ENCODE assay signal across 1 cellular context in the genomic region with DNA sequence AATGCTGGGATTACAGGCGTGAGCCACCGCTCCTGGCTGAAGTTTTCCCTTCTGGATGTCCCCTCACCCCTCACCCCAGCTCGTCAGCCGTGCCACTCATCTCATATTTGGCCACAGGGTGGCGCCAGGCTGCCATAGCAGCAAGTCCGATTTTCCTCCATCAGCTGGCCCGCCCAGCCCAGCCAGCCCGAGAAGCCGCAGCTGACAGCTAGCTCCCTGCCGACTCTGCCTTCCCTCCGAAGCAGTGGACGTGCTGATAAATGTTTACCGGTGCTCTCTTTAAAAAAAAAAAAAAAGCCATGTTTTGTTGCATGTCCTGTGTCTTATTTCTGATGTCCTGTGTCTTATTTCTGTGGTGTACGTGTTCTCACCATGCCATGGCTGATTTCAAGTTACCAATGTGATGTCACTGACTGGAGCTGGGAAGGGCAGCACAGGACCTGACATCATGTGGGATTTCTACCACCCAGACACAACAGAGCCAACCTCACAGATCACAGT.
TF ChIP-seq lines count a peak whose summit lies in the region.

No MANE protein-coding gene starts in this region.

TF ChIP-seq in HepG2, 621 proteins besides CTCF, POLR2A, EP300 and RAD21 (continued from another document and continues in another):
- TF ChIP-seq, protein P1, sequence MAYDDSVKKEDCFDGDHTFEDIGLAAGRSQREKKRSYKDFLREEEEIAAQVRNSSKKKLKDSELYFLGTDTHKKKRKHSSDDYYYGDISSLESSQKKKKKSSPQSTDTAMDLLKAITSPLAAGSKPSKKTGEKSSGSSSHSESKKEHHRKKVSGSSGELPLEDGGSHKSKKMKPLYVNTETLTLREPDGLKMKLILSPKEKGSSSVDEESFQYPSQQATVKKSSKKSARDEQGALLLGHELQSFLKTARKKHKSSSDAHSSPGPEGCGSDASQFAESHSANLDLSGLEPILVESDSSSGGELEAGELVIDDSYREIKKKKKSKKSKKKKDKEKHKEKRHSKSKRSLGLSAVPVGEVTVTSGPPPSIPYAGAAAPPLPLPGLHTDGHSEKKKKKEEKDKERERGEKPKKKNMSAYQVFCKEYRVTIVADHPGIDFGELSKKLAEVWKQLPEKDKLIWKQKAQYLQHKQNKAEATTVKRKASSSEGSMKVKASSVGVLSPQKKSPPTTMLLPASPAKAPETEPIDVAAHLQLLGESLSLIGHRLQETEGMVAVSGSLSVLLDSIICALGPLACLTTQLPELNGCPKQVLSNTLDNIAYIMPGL (CRISPR knock-in tag; IDR thresholded peaks at IDR 0.05; ENCODE audit: borderline replicate concordance in 1 of 2, low read depth in 1 of 2): peak in 1 of 2 experiments; percentile 37; a peak in 1 of 4 replicates
- TF ChIP-seq KAT7 (CRISPR knock-in tag; IDR thresholded peaks at IDR 0.05; ENCODE audit: borderline replicate concordance) (no peak), YY1 (IDR thresholded peaks at IDR 0.05; ENCODE audit: insufficient read depth, insufficient replicate concordance, low read depth, low read length) (peak; percentile 30), SATB2 (CRISPR knock-in tag; IDR thresholded peaks at IDR 0.05) (no peak), PPARG (CRISPR knock-in tag; conservative IDR thresholded peaks at IDR 0.05) (0 out of 2 replicates have a peak, but pooled peaks have one; percentile 28), ZNF761 (CRISPR knock-in tag; conservative IDR thresholded peaks at IDR 0.05) (no peak), HNRNPH1 (optimal IDR thresholded peaks at IDR 0.05; ENCODE audit: low read depth, low read length) (no peak), ZNF510 (CRISPR knock-in tag; IDR thresholded peaks at IDR 0.05; ENCODE audit: low read depth) (no peak), ATF7-NPFF (CRISPR knock-in tag; IDR thresholded peaks at IDR 0.05; ENCODE audit: low read depth) (peak; percentile 57; the same call in 1 of the 2 replicates), ZFX (CRISPR knock-in tag; IDR thresholded peaks at IDR 0.05; ENCODE audit: low read depth) (peak; percentile 37; the same call in 1 of the 2 replicates), ZNF232 (CRISPR knock-in tag; IDR thresholded peaks at IDR 0.05; ENCODE audit: borderline replicate concordance) (no peak), ZNF614 (CRISPR knock-in tag; IDR thresholded peaks at IDR 0.05; ENCODE audit: borderline replicate concordance) (no peak; the same call in 1 of the 2 replicates), PHF5A (CRISPR knock-in tag; IDR thresholded peaks at IDR 0.05; ENCODE audit: low read depth, unreplicated experiment) (peak; percentile 39), KLF15 (CRISPR knock-in tag; IDR thresholded peaks at IDR 0.05; ENCODE audit: borderline replicate concordance) (no peak), ZSCAN29 (CRISPR knock-in tag; conservative IDR thresholded peaks at IDR 0.05) (no peak), HMG20A (CRISPR knock-in tag; IDR thresholded peaks at IDR 0.05; ENCODE audit: borderline replicate concordance) (no peak), RNF2 (conservative IDR thresholded peaks at IDR 0.05; ENCODE audit: low read depth) (no peak), ZBTB38 (CRISPR knock-in tag; IDR thresholded peaks at IDR 0.05) (peak; percentile 88), ZNF382 (CRISPR knock-in tag; IDR thresholded peaks at IDR 0.05; ENCODE audit: borderline replicate concordance) (no peak), HMGA1 (CRISPR knock-in tag; conservative IDR thresholded peaks at IDR 0.05) (no peak), ARNT2 (CRISPR knock-in tag; IDR thresholded peaks at IDR 0.05; ENCODE audit: low read depth) (0 out of 2 replicates have a peak, but pooled peaks have one; percentile 24), NRL (CRISPR knock-in tag; IDR thresholded peaks at IDR 0.05; ENCODE audit: borderline replicate concordance) (no peak), ZNF33A (CRISPR knock-in tag; IDR thresholded peaks at IDR 0.05; ENCODE audit: borderline replicate concordance) (no peak), SALL1 (CRISPR knock-in tag; IDR thresholded peaks at IDR 0.05) (peak; percentile 66; the same call in 1 of the 2 replicates), ZZZ3 (CRISPR knock-in tag; IDR thresholded peaks at IDR 0.05; ENCODE audit: borderline replicate concordance) (no peak), ZNF138 (CRISPR knock-in tag; IDR thresholded peaks at IDR 0.05; ENCODE audit: low read depth) (no peak), PTBP1 (IDR thresholded peaks at IDR 0.05; ENCODE audit: low read depth, low read length, poor library complexity, severe bottlenecking) (no peak), SAP130 (CRISPR knock-in tag; IDR thresholded peaks at IDR 0.05; ENCODE audit: low read depth) (peak; percentile 63), HNRNPL (IDR thresholded peaks at IDR 0.05; ENCODE audit: low read depth, low read length) (0 out of 2 replicates have a peak, but pooled peaks have one; percentile 34), ZNF446 (CRISPR knock-in tag; IDR thresholded peaks at IDR 0.05) (no peak), TCF7 (IDR thresholded peaks at IDR 0.05; ENCODE audit: low read depth) (no peak)
- TF ChIP-seq, protein P2, sequence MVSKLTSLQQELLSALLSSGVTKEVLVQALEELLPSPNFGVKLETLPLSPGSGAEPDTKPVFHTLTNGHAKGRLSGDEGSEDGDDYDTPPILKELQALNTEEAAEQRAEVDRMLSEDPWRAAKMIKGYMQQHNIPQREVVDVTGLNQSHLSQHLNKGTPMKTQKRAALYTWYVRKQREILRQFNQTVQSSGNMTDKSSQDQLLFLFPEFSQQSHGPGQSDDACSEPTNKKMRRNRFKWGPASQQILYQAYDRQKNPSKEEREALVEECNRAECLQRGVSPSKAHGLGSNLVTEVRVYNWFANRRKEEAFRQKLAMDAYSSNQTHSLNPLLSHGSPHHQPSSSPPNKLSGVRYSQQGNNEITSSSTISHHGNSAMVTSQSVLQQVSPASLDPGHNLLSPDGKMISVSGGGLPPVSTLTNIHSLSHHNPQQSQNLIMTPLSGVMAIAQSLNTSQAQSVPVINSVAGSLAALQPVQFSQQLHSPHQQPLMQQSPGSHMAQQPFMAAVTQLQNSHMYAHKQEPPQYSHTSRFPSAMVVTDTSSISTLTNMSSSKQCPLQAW (CRISPR knock-in tag; IDR thresholded peaks at IDR 0.05): peak; percentile 74
- TF ChIP-seq, protein P3, sequence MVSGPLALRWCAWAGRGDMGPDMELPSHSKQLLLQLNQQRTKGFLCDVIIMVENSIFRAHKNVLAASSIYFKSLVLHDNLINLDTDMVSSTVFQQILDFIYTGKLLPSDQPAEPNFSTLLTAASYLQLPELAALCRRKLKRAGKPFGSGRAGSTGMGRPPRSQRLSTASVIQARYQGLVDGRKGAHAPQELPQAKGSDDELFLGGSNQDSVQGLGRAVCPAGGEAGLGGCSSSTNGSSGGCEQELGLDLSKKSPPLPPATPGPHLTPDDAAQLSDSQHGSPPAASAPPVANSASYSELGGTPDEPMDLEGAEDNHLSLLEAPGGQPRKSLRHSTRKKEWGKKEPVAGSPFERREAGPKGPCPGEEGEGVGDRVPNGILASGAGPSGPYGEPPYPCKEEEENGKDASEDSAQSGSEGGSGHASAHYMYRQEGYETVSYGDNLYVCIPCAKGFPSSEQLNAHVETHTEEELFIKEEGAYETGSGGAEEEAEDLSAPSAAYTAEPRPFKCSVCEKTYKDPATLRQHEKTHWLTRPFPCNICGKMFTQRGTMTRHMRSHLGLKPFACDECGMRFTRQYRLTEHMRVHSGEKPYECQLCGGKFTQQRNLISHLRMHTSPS (CRISPR knock-in tag; IDR thresholded peaks at IDR 0.05; ENCODE audit: low read depth): no peak
- TF ChIP-seq, protein P4, sequence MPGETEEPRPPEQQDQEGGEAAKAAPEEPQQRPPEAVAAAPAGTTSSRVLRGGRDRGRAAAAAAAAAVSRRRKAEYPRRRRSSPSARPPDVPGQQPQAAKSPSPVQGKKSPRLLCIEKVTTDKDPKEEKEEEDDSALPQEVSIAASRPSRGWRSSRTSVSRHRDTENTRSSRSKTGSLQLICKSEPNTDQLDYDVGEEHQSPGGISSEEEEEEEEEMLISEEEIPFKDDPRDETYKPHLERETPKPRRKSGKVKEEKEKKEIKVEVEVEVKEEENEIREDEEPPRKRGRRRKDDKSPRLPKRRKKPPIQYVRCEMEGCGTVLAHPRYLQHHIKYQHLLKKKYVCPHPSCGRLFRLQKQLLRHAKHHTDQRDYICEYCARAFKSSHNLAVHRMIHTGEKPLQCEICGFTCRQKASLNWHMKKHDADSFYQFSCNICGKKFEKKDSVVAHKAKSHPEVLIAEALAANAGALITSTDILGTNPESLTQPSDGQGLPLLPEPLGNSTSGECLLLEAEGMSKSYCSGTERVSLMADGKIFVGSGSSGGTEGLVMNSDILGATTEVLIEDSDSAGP (CRISPR knock-in tag; IDR thresholded peaks at IDR 0.05; ENCODE audit: borderline replicate concordance): peak; percentile 52
- TF ChIP-seq, protein P5, sequence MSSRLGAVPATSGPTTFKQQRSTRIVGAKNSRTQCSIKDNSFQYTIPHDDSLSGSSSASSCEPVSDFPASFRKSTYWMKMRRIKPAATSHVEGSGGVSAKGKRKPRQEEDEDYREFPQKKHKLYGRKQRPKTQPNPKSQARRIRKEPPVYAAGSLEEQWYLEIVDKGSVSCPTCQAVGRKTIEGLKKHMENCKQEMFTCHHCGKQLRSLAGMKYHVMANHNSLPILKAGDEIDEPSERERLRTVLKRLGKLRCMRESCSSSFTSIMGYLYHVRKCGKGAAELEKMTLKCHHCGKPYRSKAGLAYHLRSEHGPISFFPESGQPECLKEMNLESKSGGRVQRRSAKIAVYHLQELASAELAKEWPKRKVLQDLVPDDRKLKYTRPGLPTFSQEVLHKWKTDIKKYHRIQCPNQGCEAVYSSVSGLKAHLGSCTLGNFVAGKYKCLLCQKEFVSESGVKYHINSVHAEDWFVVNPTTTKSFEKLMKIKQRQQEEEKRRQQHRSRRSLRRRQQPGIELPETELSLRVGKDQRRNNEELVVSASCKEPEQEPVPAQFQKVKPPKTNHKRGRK (CRISPR knock-in tag; IDR thresholded peaks at IDR 0.05): no peak
- TF ChIP-seq, protein P6, sequence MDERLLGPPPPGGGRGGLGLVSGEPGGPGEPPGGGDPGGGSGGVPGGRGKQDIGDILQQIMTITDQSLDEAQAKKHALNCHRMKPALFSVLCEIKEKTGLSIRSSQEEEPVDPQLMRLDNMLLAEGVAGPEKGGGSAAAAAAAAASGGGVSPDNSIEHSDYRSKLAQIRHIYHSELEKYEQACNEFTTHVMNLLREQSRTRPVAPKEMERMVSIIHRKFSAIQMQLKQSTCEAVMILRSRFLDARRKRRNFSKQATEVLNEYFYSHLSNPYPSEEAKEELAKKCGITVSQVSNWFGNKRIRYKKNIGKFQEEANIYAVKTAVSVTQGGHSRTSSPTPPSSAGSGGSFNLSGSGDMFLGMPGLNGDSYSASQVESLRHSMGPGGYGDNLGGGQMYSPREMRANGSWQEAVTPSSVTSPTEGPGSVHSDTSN (CRISPR knock-in tag; IDR thresholded peaks at IDR 0.05): 0 out of 2 replicates have a peak, but pooled peaks have one; percentile 28
- TF ChIP-seq, protein P7, sequence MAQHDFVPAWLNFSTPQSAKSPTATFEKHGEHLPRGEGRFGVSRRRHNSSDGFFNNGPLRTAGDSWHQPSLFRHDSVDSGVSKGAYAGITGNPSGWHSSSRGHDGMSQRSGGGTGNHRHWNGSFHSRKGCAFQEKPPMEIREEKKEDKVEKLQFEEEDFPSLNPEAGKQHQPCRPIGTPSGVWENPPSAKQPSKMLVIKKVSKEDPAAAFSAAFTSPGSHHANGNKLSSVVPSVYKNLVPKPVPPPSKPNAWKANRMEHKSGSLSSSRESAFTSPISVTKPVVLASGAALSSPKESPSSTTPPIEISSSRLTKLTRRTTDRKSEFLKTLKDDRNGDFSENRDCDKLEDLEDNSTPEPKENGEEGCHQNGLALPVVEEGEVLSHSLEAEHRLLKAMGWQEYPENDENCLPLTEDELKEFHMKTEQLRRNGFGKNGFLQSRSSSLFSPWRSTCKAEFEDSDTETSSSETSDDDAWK (CRISPR knock-in tag; IDR thresholded peaks at IDR 0.05): no peak
- TF ChIP-seq, protein P8, sequence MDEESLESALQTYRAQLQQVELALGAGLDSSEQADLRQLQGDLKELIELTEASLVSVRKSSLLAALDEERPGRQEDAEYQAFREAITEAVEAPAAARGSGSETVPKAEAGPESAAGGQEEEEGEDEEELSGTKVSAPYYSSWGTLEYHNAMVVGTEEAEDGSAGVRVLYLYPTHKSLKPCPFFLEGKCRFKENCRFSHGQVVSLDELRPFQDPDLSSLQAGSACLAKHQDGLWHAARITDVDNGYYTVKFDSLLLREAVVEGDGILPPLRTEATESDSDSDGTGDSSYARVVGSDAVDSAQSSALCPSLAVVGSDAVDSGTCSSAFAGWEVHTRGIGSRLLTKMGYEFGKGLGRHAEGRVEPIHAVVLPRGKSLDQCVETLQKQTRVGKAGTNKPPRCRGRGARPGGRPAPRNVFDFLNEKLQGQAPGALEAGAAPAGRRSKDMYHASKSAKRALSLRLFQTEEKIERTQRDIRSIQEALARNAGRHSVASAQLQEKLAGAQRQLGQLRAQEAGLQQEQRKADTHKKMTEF (CRISPR knock-in tag; IDR thresholded peaks at IDR 0.05): peak; percentile 62; the same call in 1 of the 2 replicates
- TF ChIP-seq, protein P9, sequence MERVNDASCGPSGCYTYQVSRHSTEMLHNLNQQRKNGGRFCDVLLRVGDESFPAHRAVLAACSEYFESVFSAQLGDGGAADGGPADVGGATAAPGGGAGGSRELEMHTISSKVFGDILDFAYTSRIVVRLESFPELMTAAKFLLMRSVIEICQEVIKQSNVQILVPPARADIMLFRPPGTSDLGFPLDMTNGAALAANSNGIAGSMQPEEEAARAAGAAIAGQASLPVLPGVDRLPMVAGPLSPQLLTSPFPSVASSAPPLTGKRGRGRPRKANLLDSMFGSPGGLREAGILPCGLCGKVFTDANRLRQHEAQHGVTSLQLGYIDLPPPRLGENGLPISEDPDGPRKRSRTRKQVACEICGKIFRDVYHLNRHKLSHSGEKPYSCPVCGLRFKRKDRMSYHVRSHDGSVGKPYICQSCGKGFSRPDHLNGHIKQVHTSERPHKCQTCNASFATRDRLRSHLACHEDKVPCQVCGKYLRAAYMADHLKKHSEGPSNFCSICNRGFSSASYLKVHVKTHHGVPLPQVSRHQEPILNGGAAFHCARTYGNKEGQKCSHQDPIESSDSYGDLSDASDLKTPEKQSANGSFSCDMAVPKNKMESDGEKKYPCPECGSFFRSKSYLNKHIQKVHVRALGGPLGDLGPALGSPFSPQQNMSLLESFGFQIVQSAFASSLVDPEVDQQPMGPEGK (CRISPR knock-in tag; IDR thresholded peaks at IDR 0.05): peak; percentile 33; the same call in 1 of the 2 replicates
- TF ChIP-seq, protein P10, sequence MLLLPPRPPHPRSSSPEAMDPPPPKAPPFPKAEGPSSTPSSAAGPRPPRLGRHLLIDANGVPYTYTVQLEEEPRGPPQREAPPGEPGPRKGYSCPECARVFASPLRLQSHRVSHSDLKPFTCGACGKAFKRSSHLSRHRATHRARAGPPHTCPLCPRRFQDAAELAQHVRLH (CRISPR knock-in tag; IDR thresholded peaks at IDR 0.05; ENCODE audit: borderline replicate concordance, low read depth): no peak
- TF ChIP-seq, protein P11, sequence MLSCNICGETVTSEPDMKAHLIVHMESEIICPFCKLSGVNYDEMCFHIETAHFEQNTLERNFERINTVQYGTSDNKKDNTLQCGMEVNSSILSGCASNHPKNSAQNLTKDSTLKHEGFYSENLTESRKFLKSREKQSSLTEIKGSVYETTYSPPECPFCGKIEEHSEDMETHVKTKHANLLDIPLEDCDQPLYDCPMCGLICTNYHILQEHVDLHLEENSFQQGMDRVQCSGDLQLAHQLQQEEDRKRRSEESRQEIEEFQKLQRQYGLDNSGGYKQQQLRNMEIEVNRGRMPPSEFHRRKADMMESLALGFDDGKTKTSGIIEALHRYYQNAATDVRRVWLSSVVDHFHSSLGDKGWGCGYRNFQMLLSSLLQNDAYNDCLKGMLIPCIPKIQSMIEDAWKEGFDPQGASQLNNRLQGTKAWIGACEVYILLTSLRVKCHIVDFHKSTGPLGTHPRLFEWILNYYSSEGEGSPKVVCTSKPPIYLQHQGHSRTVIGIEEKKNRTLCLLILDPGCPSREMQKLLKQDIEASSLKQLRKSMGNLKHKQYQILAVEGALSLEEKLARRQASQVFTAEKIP (CRISPR knock-in tag; IDR thresholded peaks at IDR 0.05; ENCODE audit: borderline replicate concordance): no peak
